2 cellular contexts compared by ENCODE assay signal in genomic region chrX:34275710-34276109, GRCh38.
TF ChIP-seq lines count a peak whose summit lies in the region.

No MANE protein-coding gene starts in this region.

TF ChIP-seq in SK-N-SH, 30 proteins besides CTCF, POLR2A, EP300 and RAD21 (continued from another document):
- TF ChIP-seq, protein P1, sequence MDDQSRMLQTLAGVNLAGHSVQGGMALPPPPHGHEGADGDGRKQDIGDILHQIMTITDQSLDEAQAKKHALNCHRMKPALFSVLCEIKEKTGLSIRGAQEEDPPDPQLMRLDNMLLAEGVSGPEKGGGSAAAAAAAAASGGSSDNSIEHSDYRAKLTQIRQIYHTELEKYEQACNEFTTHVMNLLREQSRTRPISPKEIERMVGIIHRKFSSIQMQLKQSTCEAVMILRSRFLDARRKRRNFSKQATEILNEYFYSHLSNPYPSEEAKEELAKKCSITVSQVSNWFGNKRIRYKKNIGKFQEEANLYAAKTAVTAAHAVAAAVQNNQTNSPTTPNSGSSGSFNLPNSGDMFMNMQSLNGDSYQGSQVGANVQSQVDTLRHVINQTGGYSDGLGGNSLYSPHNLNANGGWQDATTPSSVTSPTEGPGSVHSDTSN (IDR thresholded peaks at IDR 0.05), result no peak
- TF ChIP-seq ELF1 (IDR thresholded peaks at IDR 0.05) (no peak), RXRA (IDR thresholded peaks at IDR 0.05; ENCODE audit: borderline replicate concordance, low read depth) (no peak), EZH2phosphoT487 (IDR thresholded peaks at IDR 0.05; ENCODE audit: borderline replicate concordance, low read depth) (no peak), POLR2AphosphoS5 (IDR thresholded peaks at IDR 0.05; ENCODE audit: low read depth, low read length) (no peak), NRF1 (IDR thresholded peaks at IDR 0.05; ENCODE audit: low read depth, low read length) (no peak), MEF2A (IDR thresholded peaks at IDR 0.05; ENCODE audit: borderline replicate concordance, low read depth) (no peak), TEAD4 (IDR thresholded peaks at IDR 0.05; ENCODE audit: borderline replicate concordance, insufficient read depth) (no peak), GABPA (IDR thresholded peaks at IDR 0.05; ENCODE audit: low read depth) (no peak), USF1 (IDR thresholded peaks at IDR 0.05; ENCODE audit: borderline replicate concordance, low read depth) (no peak), TCF12 (IDR thresholded peaks at IDR 0.05) (no peak)
- TF ChIP-seq, protein P2, sequence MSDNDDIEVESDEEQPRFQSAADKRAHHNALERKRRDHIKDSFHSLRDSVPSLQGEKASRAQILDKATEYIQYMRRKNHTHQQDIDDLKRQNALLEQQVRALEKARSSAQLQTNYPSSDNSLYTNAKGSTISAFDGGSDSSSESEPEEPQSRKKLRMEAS (IDR thresholded peaks at IDR 0.05; ENCODE audit: low read depth), result no peak

TF ChIP-seq in SK-N-SH treated with all-trans-retinoic acid at 6 μM for 48 hours, 23 proteins besides CTCF, POLR2A, EP300 and RAD21 (continued from another document):
- TF ChIP-seq, protein P3, sequence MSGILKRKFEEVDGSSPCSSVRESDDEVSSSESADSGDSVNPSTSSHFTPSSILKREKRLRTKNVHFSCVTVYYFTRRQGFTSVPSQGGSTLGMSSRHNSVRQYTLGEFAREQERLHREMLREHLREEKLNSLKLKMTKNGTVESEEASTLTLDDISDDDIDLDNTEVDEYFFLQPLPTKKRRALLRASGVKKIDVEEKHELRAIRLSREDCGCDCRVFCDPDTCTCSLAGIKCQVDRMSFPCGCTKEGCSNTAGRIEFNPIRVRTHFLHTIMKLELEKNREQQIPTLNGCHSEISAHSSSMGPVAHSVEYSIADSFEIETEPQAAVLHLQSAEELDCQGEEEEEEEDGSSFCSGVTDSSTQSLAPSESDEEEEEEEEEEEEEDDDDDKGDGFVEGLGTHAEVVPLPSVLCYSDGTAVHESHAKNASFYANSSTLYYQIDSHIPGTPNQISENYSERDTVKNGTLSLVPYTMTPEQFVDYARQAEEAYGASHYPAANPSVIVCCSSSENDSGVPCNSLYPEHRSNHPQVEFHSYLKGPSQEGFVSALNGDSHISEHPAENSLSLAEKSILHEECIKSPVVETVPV (CRISPR knock-in tag; IDR thresholded peaks at IDR 0.05), result no peak
- TF ChIP-seq ESRRG (CRISPR knock-in tag; IDR thresholded peaks at IDR 0.05), result no peak
